In the genomic region with DNA sequence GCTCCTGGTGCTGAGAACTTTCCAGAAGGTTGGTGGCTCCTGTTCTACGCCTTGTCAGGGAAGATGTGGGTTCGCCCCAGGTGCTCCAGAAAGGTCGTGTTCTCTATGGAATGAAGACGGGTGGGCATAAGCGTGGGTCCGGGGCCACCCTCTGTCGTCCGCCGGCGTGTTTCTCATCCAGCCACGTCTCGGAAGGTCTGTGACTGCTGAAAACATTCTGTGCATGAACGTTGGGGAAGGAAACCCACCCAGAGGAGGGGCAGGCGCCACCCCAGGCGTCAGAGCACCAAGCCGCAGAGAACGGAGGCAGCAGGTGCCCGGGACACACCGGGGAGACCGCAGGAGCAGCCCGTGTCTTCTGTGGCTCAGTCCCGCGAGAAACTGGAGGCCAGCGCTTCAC, we compare ENCODE assay signal across 17 cellular contexts.
"Had no signal": no experiment of that assay in that cellular context is flagged by ENCODE, and none has a peak within 500 bp of the region (broad histone marks: within the 10 kb centered on the region; RNA-seq: fewer than 3 reads in every experiment).

No MANE protein-coding gene starts in this region.

- H3K27me3 ChIP-seq: hepatocyte, pancreas, tibial nerve had no signal

- H3K36me3 Mint-ChIP-seq: natural killer cell had no signal

- DNase-seq: cortex of kidney; effector CD8-positive, alpha-beta T cell; foreskin melanocyte; left ventricle myocardium inferior; mucosa of descending colon; natural killer cell; nucleus accumbens; right cardiac atrium; stimulated activated CD4-positive, alpha-beta T cell treated with anti-CD3 and anti-CD28 coated beads, Interleukin-2, amount 100 ng/mL, for 48 hours; stimulated activated naive CD4-positive, alpha-beta T cell treated with Interleukin-2 at 50 U/mL for 16 hours had no signal

- H3K4me2 ChIP-seq: hepatocyte, smooth muscle cell had no signal

- H3K36me3 ChIP-seq: left ventricle myocardium inferior, pancreas, tibial nerve had no signal

- H3K9me3 ChIP-seq: left ventricle myocardium inferior, mucosa of descending colon, pancreas, tibial nerve had no signal

- H3K4me3 Mint-ChIP-seq: natural killer cell, neural crest cell had no signal

- ATAC-seq: mucosa of descending colon, natural killer cell, right cardiac atrium had no signal

- H3K27ac ChIP-seq: dorsolateral prefrontal cortex, hepatocyte, left ventricle myocardium inferior, pancreas, tibial nerve had no signal

- H2AFZ ChIP-seq: hepatocyte had no signal

- H3K27ac Mint-ChIP-seq: natural killer cell, progenitor cell of endocrine pancreas had no signal

- H3K4me3 ChIP-seq: dorsolateral prefrontal cortex, hepatocyte, left ventricle myocardium inferior, mucosa of descending colon, pancreas, smooth muscle cell, tibial nerve had no signal

- H3K27me3 Mint-ChIP-seq: progenitor cell of endocrine pancreas had no signal

- H3K9me3 Mint-ChIP-seq: natural killer cell had no signal

- H3K4me1 ChIP-seq: left ventricle myocardium inferior, tibial nerve had no signal

- H3K4me1 Mint-ChIP-seq: neural crest cell had no signal
